ENCODE assay signal across 8 cellular contexts in genomic region chr14:76876076-76876475, GRCh38. TPM values are rescaled to one million over a fixed set of nuclear protein-coding genes. Genes with fewer than 3 reads are reported as not detected.
A peak's percentile ranks its signal among the peaks of the same experiment; 100 is the strongest.
DNase-seq lines count a peak whose midpoint lies in the region; ATAC-seq, FAIRE-seq and TF ChIP-seq lines count a peak whose summit lies in the region.

No MANE protein-coding gene starts in this region.

- no peak overlapping the region for H3K27ac ChIP-seq in RWPE1

- no peak for FAIRE-seq in frontal cortex (lab: Jason Lieb, UNC)

- POLR2A ChIA-PET in RWPE1 (lab: Yijun Ruan, JAX; ENCODE audit: low non-redundant PET): no interaction called here

- ATAC-seq in omental fat pad (ENCODE audit: low FRiP score) (peak; percentile 75), GM21360 (IDR thresholded peaks at IDR 0.05; ENCODE audit: unreplicated experiment) (no peak), GM19023 (IDR thresholded peaks at IDR 0.05; ENCODE audit: unreplicated experiment) (no peak)

- peak; percentile 79 for DNase-seq in Daoy (ENCODE audit: low read depth)
- DNase-seq in LoVo (ENCODE audit: low spot score): peak; percentile 68
- DNase-seq in RWPE1 (ENCODE audit: low spot score): peak; percentile 81
- peak in 3 of 4 experiments; percentile 8 to 14 (median 8) for DNase-seq in activated naive CD4-positive, alpha-beta T cell (lab: John Stamatoyannopoulos, UW)
- DNase-seq in frontal cortex (ENCODE audit: low spot score in 2 of 2): peak; percentile 62 to 81
- no peak for DNase-seq in omental fat pad (ENCODE audit: low spot score)

- CTCF ChIA-PET in RWPE1 (lab: Yijun Ruan, JAX): interaction anchor here (0.6 to 6.7 kb wide), 41 partner anchors 9 to 1973 kb away, joined by 3 to 81 read pairs (median 5); no protein-coding TSS in a partner anchor

- peak; percentile 90 for TF ChIP-seq CTCF in RWPE1 (conservative IDR thresholded peaks at IDR 0.05; ENCODE audit: low read depth)
- TF ChIP-seq CTCF in omental fat pad (IDR thresholded peaks at IDR 0.05): peak in 2 of 3 donors; percentile 27 to 79

RNA-seq across cellular contexts. Expression of gene LRRC74A, which starts 49.9 kb away (rescaled TPM):
- total RNA-seq in Daoy (2014; rRNA removed; shearing (Covaris generic)): not detected in 2 replicates
- total RNA-seq in frontal cortex (not detected), omental fat pad (not detected)
